ENCODE assay signal across 10 cellular contexts in genomic region chr16:11799017-11799381, GRCh38. TPM values are rescaled to one million over a fixed set of nuclear protein-coding genes. Genes with fewer than 3 reads are reported as not detected.
DNase-seq lines count a peak whose midpoint lies in the region; ATAC-seq and TF ChIP-seq lines count a peak whose summit lies in the region.
"Had no signal": no experiment of that assay in that cellular context is flagged by ENCODE, and none has a peak within 500 bp of the region (broad histone marks: within the 10 kb centered on the region; RNA-seq: fewer than 3 reads in every experiment).

No MANE protein-coding gene starts in this region.

- TF ChIP-seq CTCF in AG04449 (IDR thresholded peaks at IDR 0.05; ENCODE audit: insufficient read depth, low read length, missing control alignments) (no peak), HEK293 (tag by site-specific recombination; IDR thresholded peaks at IDR 0.05) (no peak)

- H3K27me3 ChIP-seq in adipocyte (replicated peaks; ENCODE audit: control insufficient read depth, insufficient read depth, low read length) (no peaks in the 10 kb centered on the region), muscle layer of colon (ENCODE audit: control insufficient read depth in 1 of 2, insufficient read depth in 2 of 2, low read length in 2 of 2) (no peaks in the 10 kb centered on the region)

- CTCF ChIA-PET in AG04449 (lab: Yijun Ruan, JAX): interaction anchor here (2.3 to 5.5 kb wide), 5 partner anchors 15 to 269 kb away, joined by 5 to 77 read pairs (median 11); no protein-coding TSS in a partner anchor
- CTCF ChIA-PET in HEK293 (lab: Yijun Ruan, JAX): interaction anchor here (1.1 to 2.7 kb wide), 2 partner anchors 8 to 269 kb away, joined by 4 to 14 read pairs; no protein-coding TSS in a partner anchor

- H3K4me1 ChIP-seq in HEK293 (ENCODE audit: control insufficient read depth, insufficient read depth, low read length): peaks cover 7% of the 10 kb centered on the region; the same call in 1 of the 2 replicates
- peaks cover 51% of the 10 kb centered on the region for H3K4me1 ChIP-seq in adipocyte (ENCODE audit: control insufficient read depth, insufficient read depth, low read length)
- peaks cover 33% of the 10 kb centered on the region for H3K4me1 ChIP-seq in muscle layer of colon (ENCODE audit: insufficient read depth, low read length)

- H3K36me3 ChIP-seq in HEK293 (ENCODE audit: control insufficient read depth in 2 of 2, insufficient read depth in 1 of 2, low read length in 2 of 2) (peaks cover 0 to 9% of the 10 kb centered on the region in 2 experiments; a peak in 2 of 3 replicates), adipocyte (ENCODE audit: control insufficient read depth, insufficient read depth, low read length, severe bottlenecking) (no peaks in the 10 kb centered on the region), muscle layer of colon (ENCODE audit: insufficient read depth, low read length) (no peaks in the 10 kb centered on the region)

- no peak for DNase-seq in AG04449 (ENCODE audit: low read depth, low spot score)
- DNase-seq in adipocyte (ENCODE audit: low read depth): no peak
- no peak for DNase-seq in foreskin melanocyte
- DNase-seq in SK-N-DZ (ENCODE audit: low spot score): no peak
- DNase-seq in KG1 (lab: John Stamatoyannopoulos, UW): no peak
- DNase-seq: DMS79, NCI-H524 treated with DMSO at 0.1 percent for 48 hours had no signal

- H3K27ac ChIP-seq in HEK293 (ENCODE audit: extremely low read depth, low read depth, low read length): no peak overlapping the region; the same call in 1 of the 2 replicates
- H3K27ac ChIP-seq in muscle layer of colon (ENCODE audit: low read depth, low read length): peak overlapping the region; percentile 98

- POLR2A ChIA-PET in AG04449 (lab: Yijun Ruan, JAX) (no interaction called here), HEK293 (lab: Yijun Ruan, JAX) (interaction anchor here (0.6 to 2.9 kb wide), 5 partner anchors 8 to 246 kb away, joined by 3 to 39 read pairs (median 14); partner anchors contain the start of gene TXNDC11)

- no peak for ATAC-seq in GM19455 (IDR thresholded peaks at IDR 0.05; ENCODE audit: unreplicated experiment)

- H3K9ac ChIP-seq in adipocyte (ENCODE audit: low read length) (peak overlapping the region; percentile 95), muscle layer of colon (ENCODE audit: low read length) (no peak overlapping the region)

- H3K9me3 ChIP-seq in HEK293 (ENCODE audit: control insufficient read depth, insufficient read depth, low read depth, low read length) (no peaks in the 10 kb centered on the region), adipocyte (ENCODE audit: control insufficient read depth, low read length) (no peaks in the 10 kb centered on the region), muscle layer of colon (ENCODE audit: low read length) (no peaks in the 10 kb centered on the region)

- peak overlapping the region; percentile 83 for H3K4me3 ChIP-seq in AG04449 (ENCODE audit: low read depth, low read length)
- H3K4me3 ChIP-seq in HEK293 (ENCODE audit: low read depth, low read length): no peak overlapping the region
- H3K4me3 ChIP-seq in adipocyte (ENCODE audit: low read length): peak overlapping the region; percentile 95
- H3K4me3 ChIP-seq in muscle layer of colon (ENCODE audit: low read depth in 1 of 2, low read length in 2 of 2): no peak overlapping the region

TF ChIP-seq in HEK293, 187 proteins besides CTCF, POLR2A, EP300 and RAD21:
- no peak for TF ChIP-seq ZNF19 (tag by site-specific recombination; IDR thresholded peaks at IDR 0.05; ENCODE audit: low read depth)
- TF ChIP-seq SP7 (tag by site-specific recombination; IDR thresholded peaks at IDR 0.05): no peak
- peak; percentile 96 for TF ChIP-seq ZNF600 (tag by site-specific recombination; IDR thresholded peaks at IDR 0.05)
- no peak for TF ChIP-seq ZNF112 (tag by site-specific recombination; IDR thresholded peaks at IDR 0.05)

RNA-seq across cellular contexts. Expression of gene ZC3H7A, which starts 1.9 kb away (rescaled TPM):
- 46.3 and 47.8 TPM in 2 replicates for polyA plus RNA-seq in SK-N-DZ (2014; cell fraction: cytosol; rRNA removed)
- 112 and 113 TPM in 2 replicates for polyA plus RNA-seq in SK-N-DZ (2014; cell fraction: nucleus; rRNA removed)

RNA-seq across cellular contexts. Expression of gene RSL1D1, which starts 52.3 kb away (rescaled TPM):
- 293 and 391 TPM in 2 replicates for polyA plus RNA-seq in SK-N-DZ (2014; cell fraction: cytosol; rRNA removed)
- polyA plus RNA-seq in SK-N-DZ (2014; cell fraction: nucleus; rRNA removed): 77.1 and 100 TPM in 2 replicates

RNA-seq across cellular contexts. Expression of gene TXNDC11, which starts 56.3 kb away (rescaled TPM):
- 14.1 and 17.7 TPM in 2 replicates for polyA plus RNA-seq in SK-N-DZ (2014; cell fraction: cytosol; rRNA removed)
- polyA plus RNA-seq in SK-N-DZ (2014; cell fraction: nucleus; rRNA removed): 12.7 and 12.9 TPM in 2 replicates

Comparison
In these comparisons a context has a peak if more than half of its experiments do, and no peak if none do; other contexts are left out.
1. H3K4me3 ChIP-seq: peak in AG04449 (single experiment) and adipocyte (single experiment); none in HEK293 (single experiment) and muscle layer of colon (0 of 2).